In genomic region chr1:19385869-19386591, GRCh38 we compare ENCODE assay signal across 12 cellular contexts.
A peak's percentile ranks its signal among the peaks of the same experiment; 100 is the strongest.
DNase-seq lines count a peak whose midpoint lies in the region; ATAC-seq and TF ChIP-seq lines count a peak whose summit lies in the region.
"Had no signal": no experiment of that assay in that cellular context is flagged by ENCODE, and none has a peak within 500 bp of the region (broad histone marks: within the 10 kb centered on the region; RNA-seq: fewer than 3 reads in every experiment).

No MANE protein-coding gene starts in this region.

- no TSS peak for BruUV-seq in MCF 10A (replicated peaks; lab: Mats Ljungman, UMichigan)

- no peaks in the 10 kb centered on the region for H3K9me3 Mint-ChIP-seq in MCF 10A (ENCODE audit: unreplicated experiment)
- no peaks in the 10 kb centered on the region for H3K9me3 Mint-ChIP-seq in CD14-positive monocyte
- H3K9me3 Mint-ChIP-seq: dendritic cell treated with granulocyte-macrophage colony-stimulating factor and Interleukin-4, amounts not matched to agents 40 ng/mL and 50 ng/mL, for 4 days had no signal

- H3K27me3 ChIP-seq in breast epithelium (no peaks in the 10 kb centered on the region), osteoblast (ENCODE audit: insufficient read depth, low read length) (no peaks in the 10 kb centered on the region), vagina (no peaks in the 10 kb centered on the region)

- H3K4me1 Mint-ChIP-seq in MCF 10A (ENCODE audit: insufficient read depth, unreplicated experiment) (peaks cover 10% of the 10 kb centered on the region), CD14-positive monocyte (peaks cover 15% of the 10 kb centered on the region)

- CTCF ChIA-PET in MCF 10A (lab: Yijun Ruan, JAX), result interaction anchor here (1.4 kb wide), 1 partner anchor 268 kb away, joined by 4 read pairs; no protein-coding TSS in a partner anchor

- H3K4me1 ChIP-seq in breast epithelium, result peaks cover 3 to 22% of the 10 kb centered on the region in 2 donors
- H3K4me1 ChIP-seq in osteoblast (ENCODE audit: insufficient read depth, low read length), result peaks cover 26% of the 10 kb centered on the region
- H3K4me1 ChIP-seq in vagina, result peaks cover 82% of the 10 kb centered on the region

- no peak overlapping the region for H3K4me3 Mint-ChIP-seq in MCF 10A (ENCODE audit: unreplicated experiment)
- H3K4me3 Mint-ChIP-seq in CD14-positive monocyte, result no peak overlapping the region
- H3K4me3 Mint-ChIP-seq: activated CD8-positive, alpha-beta memory T cell treated with anti-CD3 and anti-CD28 coated beads, Interleukin-2, amount 10 ng/mL, durations not matched to agents 7 days and 5 days; dendritic cell treated with granulocyte-macrophage colony-stimulating factor and Interleukin-4, amounts not matched to agents 40 ng/mL and 50 ng/mL, for 4 days had no signal

- TF ChIP-seq POLR2A in breast epithelium (IDR thresholded peaks at IDR 0.05) (no peak), vagina (IDR thresholded peaks at IDR 0.05) (no peak)

- no peak overlapping the region for H3K27ac Mint-ChIP-seq in MCF 10A (ENCODE audit: low read depth, unreplicated experiment)
- H3K27ac Mint-ChIP-seq in CD14-positive monocyte, result peak overlapping the region in 2 of 7 donors; percentile 3 to 18
- H3K27ac Mint-ChIP-seq: activated CD8-positive, alpha-beta memory T cell treated with anti-CD3 and anti-CD28 coated beads, Interleukin-2, amount 10 ng/mL, durations not matched to agents 7 days and 5 days; dendritic cell treated with granulocyte-macrophage colony-stimulating factor and Interleukin-4, amounts not matched to agents 40 ng/mL and 50 ng/mL, for 4 days had no signal

- H3K4me2 ChIP-seq in osteoblast (ENCODE audit: insufficient read depth, low read length), result peak overlapping the region; percentile 43

- intact Hi-C loops in breast epithelium (cut with DNase I; ENCODE audit: low total_unique reads), result loop anchor here (2.0 kb wide), 1 partner anchor 39 kb away; no protein-coding TSS in a partner anchor
- intact Hi-C loops in MCF 10A (cut with micrococcal nuclease), result no loop called here
- intact Hi-C loops in vagina (cut with DNase I), result loop anchor here (5.0 kb wide), 1 partner anchor 261 kb away; no protein-coding TSS in a partner anchor
- intact Hi-C loops in CD14-positive monocyte (cut with micrococcal nuclease), result no loop called here

- ATAC-seq in HG02970 (IDR thresholded peaks at IDR 0.05; ENCODE audit: low FRiP score, unreplicated experiment), result no peak
- ATAC-seq: activated CD8-positive, alpha-beta memory T cell treated with anti-CD3 and anti-CD28 coated beads, Interleukin-2, amount 10 ng/mL, durations not matched to agents 7 days and 5 days had no signal

- no peak for TF ChIP-seq CTCF in breast epithelium (IDR thresholded peaks at IDR 0.05)
- no peak for TF ChIP-seq CTCF in MCF 10A (IDR thresholded peaks at IDR 0.05; ENCODE audit: unreplicated experiment)
- TF ChIP-seq CTCF in osteoblast (IDR thresholded peaks at IDR 0.05; ENCODE audit: extremely low read depth, low read depth, low read length), result no peak
- no peak for TF ChIP-seq CTCF in vagina (IDR thresholded peaks at IDR 0.05)
- no peak for TF ChIP-seq CTCF in CD14-positive monocyte (IDR thresholded peaks at IDR 0.05)

- H3K9me3 ChIP-seq in breast epithelium, result no peaks in the 10 kb centered on the region
- H3K9me3 ChIP-seq in osteoblast (ENCODE audit: low read depth, low read length), result no peaks in the 10 kb centered on the region
- H3K9me3 ChIP-seq in vagina, result no peaks in the 10 kb centered on the region

- POLR2A ChIA-PET in MCF 10A (lab: Yijun Ruan, JAX), result interaction anchor here (1.6 kb wide), 1 partner anchor 25 kb away, joined by 4 read pairs; no protein-coding TSS in a partner anchor

- H3K27ac ChIP-seq in breast epithelium (peak overlapping the region; percentile 59 to 62), osteoblast (ENCODE audit: low read depth, low read length) (peak overlapping the region; percentile 65), vagina (peak overlapping the region; percentile 80)

- H3K36me3 Mint-ChIP-seq in MCF 10A (ENCODE audit: insufficient read depth, unreplicated experiment), result peaks cover 23% of the 10 kb centered on the region
- H3K36me3 Mint-ChIP-seq in CD14-positive monocyte, result peaks cover 63 to 77% of the 10 kb centered on the region in 2 donors

- H3K36me3 ChIP-seq in breast epithelium (no peaks in the 10 kb centered on the region), osteoblast (ENCODE audit: insufficient read depth, low read length) (peaks cover 41% of the 10 kb centered on the region), vagina (peaks cover 0 to 10% of the 10 kb centered on the region in 2 donors)

- no peak overlapping the region for H2AFZ ChIP-seq in osteoblast (ENCODE audit: low read length)

- peak in 1 of 2 donors; percentile 69 for DNase-seq in breast epithelium (ENCODE audit: low spot score in 2 of 2)
- DNase-seq in MCF 10A (ENCODE audit: unreplicated experiment), result no peak
- peak; percentile 49 for DNase-seq in fibroblast of the conjunctiva (ENCODE audit: low read depth)
- peak; percentile 95 for DNase-seq in osteoblast (ENCODE audit: insufficient read length, low spot score, missing footprints)
- DNase-seq in vagina (ENCODE audit: extremely low spot score in 2 of 2), result no peak
- DNase-seq in CD14-positive monocyte (ENCODE audit: low spot score), result no peak
- DNase-seq in T-helper 9 cell, result no peak
- DNase-seq: activated CD8-positive, alpha-beta memory T cell treated with anti-CD3 and anti-CD28 coated beads, Interleukin-2, amount 10 ng/mL, durations not matched to agents 7 days and 5 days; NCI-H1694 treated with DMSO at 0.1 percent for 48 hours; SHP77 had no signal

- H3K4me3 ChIP-seq in breast epithelium (peak overlapping the region in 1 of 3 donors; percentile 24), osteoblast (ENCODE audit: insufficient read depth, low read length) (no peak overlapping the region), vagina (peak overlapping the region in 1 of 2 donors; percentile 5)

- H3K27me3 Mint-ChIP-seq in MCF 10A (ENCODE audit: insufficient read depth, unreplicated experiment), result no peaks in the 10 kb centered on the region
- no peaks in the 10 kb centered on the region for H3K27me3 Mint-ChIP-seq in CD14-positive monocyte (ENCODE audit: low read depth in 3 of 3)
- H3K27me3 Mint-ChIP-seq: activated CD8-positive, alpha-beta memory T cell treated with anti-CD3 and anti-CD28 coated beads, Interleukin-2, amount 10 ng/mL, durations not matched to agents 7 days and 5 days; dendritic cell treated with granulocyte-macrophage colony-stimulating factor and Interleukin-4, amounts not matched to agents 40 ng/mL and 50 ng/mL, for 4 days had no signal

- H4K20me1 ChIP-seq in osteoblast (ENCODE audit: insufficient read depth, low read length), result peaks cover 50% of the 10 kb centered on the region

- H3K79me2 ChIP-seq in osteoblast (ENCODE audit: insufficient read depth, low read length), result peaks cover 85% of the 10 kb centered on the region

Comparison
In these comparisons a context has a peak if more than half of its experiments do, and no peak if none do; other contexts are left out.
1. intact Hi-C loops: an anchor here in breast epithelium (2.0 kb wide) and vagina (5.0 kb wide); none called in MCF 10A and CD14-positive monocyte.
2. DNase-seq: peak in fibroblast of the conjunctiva (single experiment) and osteoblast (single experiment); none in MCF 10A (single experiment), vagina (0 of 2), CD14-positive monocyte (single experiment) and T-helper 9 cell (single experiment).
3. Peak in every context shown above with its lines, with median percentiles within 50 percentile points of each other: H3K27ac ChIP-seq.